ENCODE assay signal across 14 cellular contexts in the genomic region with DNA sequence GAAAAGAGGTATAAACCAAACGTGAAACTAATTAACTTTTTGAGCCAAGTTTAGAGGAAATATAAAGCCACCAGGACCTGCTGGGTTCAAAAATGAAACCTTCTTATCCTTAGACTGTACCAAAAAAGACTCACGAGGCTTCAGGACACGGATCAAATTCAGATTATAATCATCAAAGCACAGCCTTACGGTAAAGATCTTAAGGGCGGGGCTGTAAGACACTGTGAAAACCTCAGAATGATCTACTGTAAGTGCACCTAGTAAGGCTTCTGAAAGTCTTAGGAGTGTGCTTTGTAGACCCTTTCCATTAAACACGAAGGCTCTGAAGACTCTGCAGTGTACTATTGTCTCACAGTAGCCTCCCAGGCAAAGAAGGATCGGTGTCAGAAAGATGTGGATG.
"Had no signal": no experiment of that assay in that cellular context is flagged by ENCODE, and none has a peak within 500 bp of the region (broad histone marks: within the 10 kb centered on the region; RNA-seq: fewer than 3 reads in every experiment).

No MANE protein-coding gene starts in this region.

- H3K27me3 Mint-ChIP-seq: activated CD8-positive, alpha-beta memory T cell treated with anti-CD3 and anti-CD28 coated beads, Interleukin-2, amount 10 ng/mL, durations not matched to agents 7 days and 5 days; brain had no signal

- ATAC-seq: activated CD8-positive, alpha-beta memory T cell treated with anti-CD3 and anti-CD28 coated beads, Interleukin-2, amount 10 ng/mL, durations not matched to agents 7 days and 5 days; left cardiac atrium; lower lobe of right lung had no signal

- H3K27ac Mint-ChIP-seq: activated CD8-positive, alpha-beta memory T cell treated with anti-CD3 and anti-CD28 coated beads, Interleukin-2, amount 10 ng/mL, durations not matched to agents 7 days and 5 days; brain; endodermal cell; mesothelial cell of epicardium had no signal

- H3K4me1 Mint-ChIP-seq: brain, endodermal cell had no signal

- DNase-seq: activated CD4-positive, CD25-positive, alpha-beta regulatory T cell treated with anti-CD3 and anti-CD28 coated beads, Interleukin-2, amount 50 U/mL, for 72 hours; activated CD8-positive, alpha-beta memory T cell treated with anti-CD3 and anti-CD28 coated beads, Interleukin-2, amount 10 ng/mL, durations not matched to agents 7 days and 5 days; activated effector memory CD4-positive, alpha-beta T cell treated with Interleukin-2 at 50 U/mL for 16 hours; amniotic stem cell; endodermal cell; erythroblast; left cardiac atrium; lower lobe of right lung; posterior cingulate gyrus; SHP77 treated with DMSO at 0.1 percent for 48 hours; thyroid gland; uterus had no signal

- H3K4me3 Mint-ChIP-seq: activated CD8-positive, alpha-beta memory T cell treated with anti-CD3 and anti-CD28 coated beads, Interleukin-2, amount 10 ng/mL, durations not matched to agents 7 days and 5 days; brain; endodermal cell; mesothelial cell of epicardium had no signal

- H3K9me3 Mint-ChIP-seq: brain, endodermal cell had no signal
